Comparison of ENCODE assay signal across 21 cellular contexts in genomic region chr11:69368119-69368880, GRCh38.
DNase-seq lines count a peak whose midpoint lies in the region; ATAC-seq, FAIRE-seq and TF ChIP-seq lines count a peak whose summit lies in the region.
"Had no signal": no experiment of that assay in that cellular context is flagged by ENCODE, and none has a peak within 500 bp of the region (broad histone marks: within the 10 kb centered on the region; RNA-seq: fewer than 3 reads in every experiment).

No MANE protein-coding gene starts in this region.

- peak overlapping the region; percentile 49 for H3K27ac ChIP-seq in RWPE2 (ENCODE audit: poor library complexity, severe bottlenecking)
- no peak overlapping the region for H3K27ac ChIP-seq in foreskin keratinocyte
- no peak overlapping the region for H3K27ac ChIP-seq in testis
- H3K27ac ChIP-seq: Peyer's patch had no signal

- no peak for TF ChIP-seq POLR2A in testis (IDR thresholded peaks at IDR 0.05)

- WGBS in testis, 2 donors, result 90 to 91% methylated on average over 9 to 10 of the region's 10 CpGs

- H3K4me3 ChIP-seq in RWPE2 (ENCODE audit: severe bottlenecking) (no peak overlapping the region), testis (no peak overlapping the region)
- H3K4me3 ChIP-seq: Peyer's patch had no signal

- no peak for ATAC-seq in activated naive CD8-positive, alpha-beta T cell treated with anti-CD3 and anti-CD28 coated beads, Interleukin-2, amount 50 U/mL, for 24 hours
- ATAC-seq in RWPE2 (ENCODE audit: low read depth) (peak; percentile 95), foreskin keratinocyte (peak; percentile 65), HG03025 (IDR thresholded peaks at IDR 0.05; ENCODE audit: low FRiP score, unreplicated experiment) (no peak)
- ATAC-seq: effector memory CD8-positive, alpha-beta T cell had no signal

- H3K4me1 ChIP-seq in RWPE2 (ENCODE audit: insufficient read depth, poor library complexity, severe bottlenecking), result peaks cover 15% of the 10 kb centered on the region
- H3K4me1 ChIP-seq in foreskin keratinocyte, result no peaks in the 10 kb centered on the region
- H3K4me1 ChIP-seq in testis, result no peaks in the 10 kb centered on the region
- H3K4me1 ChIP-seq: Peyer's patch had no signal

- no peak overlapping the region for H3K4me3 Mint-ChIP-seq in activated naive CD8-positive, alpha-beta T cell treated with anti-CD3 and anti-CD28 coated beads, Interleukin-2, amount 50 U/mL, for 24 hours
- no peak overlapping the region for H3K4me3 Mint-ChIP-seq in activated naive CD8-positive, alpha-beta T cell treated with anti-CD3 and anti-CD28 coated beads for 36 hours
- H3K4me3 Mint-ChIP-seq: activated T-helper 1 cell treated with anti-CD3 and anti-CD28 coated beads, Interleukin-12 subunit alpha, Interleukin-12 subunit beta, Interleukin-2, Interleukin-4 antibody, amounts not matched to agents 30 ng/mL and 10 ng/mL and 1 ng/mL, durations not matched to agents 14 hours and 24 hours and 36 hours; CD8-positive, alpha-beta memory T cell; central memory CD8-positive, alpha-beta T cell; effector memory CD8-positive, alpha-beta T cell; neural crest cell had no signal

- H3K27me3 ChIP-seq in RWPE2 (ENCODE audit: insufficient read depth, poor library complexity, severe bottlenecking) (no peaks in the 10 kb centered on the region), foreskin keratinocyte (no peaks in the 10 kb centered on the region), testis (no peaks in the 10 kb centered on the region)
- H3K27me3 ChIP-seq: Peyer's patch had no signal

- intact Hi-C loops in testis (cut with DNase I; ENCODE audit: low total_unique reads), result no loop called here

- H3K36me3 ChIP-seq in RWPE2 (ENCODE audit: low read depth) (no peaks in the 10 kb centered on the region; the same call in 1 of the 2 replicates), testis (ENCODE audit: low read depth, missing control alignments) (no peaks in the 10 kb centered on the region)
- H3K36me3 ChIP-seq: Peyer's patch had no signal

- no peak for TF ChIP-seq CTCF in RWPE2 (IDR thresholded peaks at IDR 0.05; ENCODE audit: poor library complexity, severe bottlenecking)
- no peak for TF ChIP-seq CTCF in foreskin keratinocyte (conservative IDR thresholded peaks at IDR 0.05)
- no peak for TF ChIP-seq CTCF in testis (IDR thresholded peaks at IDR 0.05)

- DNase-seq in activated naive CD8-positive, alpha-beta T cell treated with anti-CD3 and anti-CD28 coated beads, Interleukin-2, amount 50 U/mL, for 24 hours, result peak; percentile 0
- DNase-seq in activated naive CD8-positive, alpha-beta T cell treated with anti-CD3 and anti-CD28 coated beads for 36 hours, result no peak
- no peak for DNase-seq in RWPE2 (ENCODE audit: low spot score)
- DNase-seq in foreskin keratinocyte, result peak; percentile 13 to 51
- DNase-seq in testis, result peak; percentile 11
- DNase-seq in RCC 7860 (ENCODE audit: low spot score), result no peak
- no peak for DNase-seq in NCI-H345 (lab: John Stamatoyannopoulos, UW)
- DNase-seq: activated CD4-positive, alpha-beta T cell treated with anti-CD3 and anti-CD28 coated beads, Interleukin-2, amount 50 U/mL, for 1 hour; effector memory CD8-positive, alpha-beta T cell; NCI-H1436 treated with DMSO at 0.1 percent for 48 hours; NCI-H774; retina; stimulated activated naive CD4-positive, alpha-beta T cell; trophoblast cell had no signal

- FAIRE-seq in RCC 7860 (lab: Jason Lieb, UNC), result no peak
- FAIRE-seq: islet of Langerhans had no signal

- no peaks in the 10 kb centered on the region for H3K4me1 Mint-ChIP-seq in activated naive CD8-positive, alpha-beta T cell treated with anti-CD3 and anti-CD28 coated beads, Interleukin-2, amount 50 U/mL, for 24 hours
- H3K4me1 Mint-ChIP-seq in activated naive CD8-positive, alpha-beta T cell treated with anti-CD3 and anti-CD28 coated beads for 36 hours, result peaks cover 3% of the 10 kb centered on the region
- H3K4me1 Mint-ChIP-seq: CD8-positive, alpha-beta memory T cell; central memory CD8-positive, alpha-beta T cell; neural crest cell had no signal

- H3K27ac Mint-ChIP-seq in activated naive CD8-positive, alpha-beta T cell treated with anti-CD3 and anti-CD28 coated beads, Interleukin-2, amount 50 U/mL, for 24 hours, result no peak overlapping the region
- H3K27ac Mint-ChIP-seq in activated naive CD8-positive, alpha-beta T cell treated with anti-CD3 and anti-CD28 coated beads for 36 hours, result no peak overlapping the region
- H3K27ac Mint-ChIP-seq: activated T-helper 1 cell treated with anti-CD3 and anti-CD28 coated beads, Interleukin-12 subunit alpha, Interleukin-12 subunit beta, Interleukin-2, Interleukin-4 antibody, amounts not matched to agents 30 ng/mL and 10 ng/mL and 1 ng/mL, durations not matched to agents 14 hours and 24 hours and 36 hours; effector memory CD8-positive, alpha-beta T cell had no signal

- H3K36me3 Mint-ChIP-seq in activated naive CD8-positive, alpha-beta T cell treated with anti-CD3 and anti-CD28 coated beads, Interleukin-2, amount 50 U/mL, for 24 hours (ENCODE audit: low read depth), result no peaks in the 10 kb centered on the region
- H3K36me3 Mint-ChIP-seq in activated naive CD8-positive, alpha-beta T cell treated with anti-CD3 and anti-CD28 coated beads for 36 hours, result no peaks in the 10 kb centered on the region
- H3K36me3 Mint-ChIP-seq: CD8-positive, alpha-beta memory T cell had no signal

- no peaks in the 10 kb centered on the region for H3K9me3 Mint-ChIP-seq in activated naive CD8-positive, alpha-beta T cell treated with anti-CD3 and anti-CD28 coated beads, Interleukin-2, amount 50 U/mL, for 24 hours
- no peaks in the 10 kb centered on the region for H3K9me3 Mint-ChIP-seq in activated naive CD8-positive, alpha-beta T cell treated with anti-CD3 and anti-CD28 coated beads for 36 hours
- H3K9me3 Mint-ChIP-seq: activated T-helper 1 cell treated with anti-CD3 and anti-CD28 coated beads, Interleukin-12 subunit alpha, Interleukin-12 subunit beta, Interleukin-2, Interleukin-4 antibody, amounts not matched to agents 30 ng/mL and 10 ng/mL and 1 ng/mL, durations not matched to agents 14 hours and 24 hours and 36 hours; CD8-positive, alpha-beta memory T cell; central memory CD8-positive, alpha-beta T cell; effector memory CD8-positive, alpha-beta T cell had no signal

- H3K9me3 ChIP-seq in RWPE2 (ENCODE audit: severe bottlenecking), result peaks cover 2% of the 10 kb centered on the region
- no peaks in the 10 kb centered on the region for H3K9me3 ChIP-seq in testis
- H3K9me3 ChIP-seq: Peyer's patch had no signal

- peaks cover 10% of the 10 kb centered on the region for H3K27me3 Mint-ChIP-seq in activated naive CD8-positive, alpha-beta T cell treated with anti-CD3 and anti-CD28 coated beads, Interleukin-2, amount 50 U/mL, for 24 hours
- H3K27me3 Mint-ChIP-seq in activated naive CD8-positive, alpha-beta T cell treated with anti-CD3 and anti-CD28 coated beads for 36 hours, result no peaks in the 10 kb centered on the region

Comparison
In these comparisons a context has a peak if more than half of its experiments do, and no peak if none do; other contexts are left out.
1. DNase-seq: peak in activated naive CD8-positive, alpha-beta T cell treated with anti-CD3 and anti-CD28 coated beads, Interleukin-2, amount 50 U/mL, for 24 hours (single experiment), foreskin keratinocyte (2 of 2) and testis (single experiment); none in activated naive CD8-positive, alpha-beta T cell treated with anti-CD3 and anti-CD28 coated beads for 36 hours (single experiment), RWPE2 (single experiment), RCC 7860 (single experiment) and NCI-H345 (single experiment).
2. ATAC-seq: peak in RWPE2 (single experiment) and foreskin keratinocyte (single experiment); none in activated naive CD8-positive, alpha-beta T cell treated with anti-CD3 and anti-CD28 coated beads, Interleukin-2, amount 50 U/mL, for 24 hours (single experiment) and HG03025 (single experiment).